ENCODE assay signal across 8 cellular contexts in genomic region chr19:4328243-4328990, GRCh38. TPM values are rescaled to one million over a fixed set of nuclear protein-coding genes. Genes with fewer than 3 reads are reported as not detected.
DNase-seq lines count a peak whose midpoint lies in the region; ATAC-seq and TF ChIP-seq lines count a peak whose summit lies in the region.

No MANE protein-coding gene starts in this region.

- peak overlapping the region; percentile 93 for H3K4me3 Mint-ChIP-seq in activated CD8-positive, alpha-beta T cell treated with anti-CD3 and anti-CD28 coated beads for 36 hours

- H3K23ac ChIP-seq in mesendoderm (ENCODE audit: low read length) = no peak overlapping the region

- no peak for TF ChIP-seq CTCF in GM12864 (IDR thresholded peaks at IDR 0.05; ENCODE audit: low read depth, low read length, missing control alignments)
- TF ChIP-seq CTCF in activated CD8-positive, alpha-beta T cell treated with anti-CD3 and anti-CD28 coated beads for 36 hours (IDR thresholded peaks at IDR 0.05) = no peak

- peak; percentile 73 for ATAC-seq in HG02623 (IDR thresholded peaks at IDR 0.05; ENCODE audit: unreplicated experiment)
- peak; percentile 90 for ATAC-seq in activated CD8-positive, alpha-beta T cell treated with anti-CD3 and anti-CD28 coated beads for 36 hours

- peak; percentile 67 for DNase-seq in GM12864 (ENCODE audit: low read depth)
- peak; percentile 100 for DNase-seq in NCI-H2171 (lab: John Stamatoyannopoulos, UW)
- peak; percentile 96 for DNase-seq in activated CD8-positive, alpha-beta T cell treated with anti-CD3 and anti-CD28 coated beads for 36 hours
- peak; percentile 93 for DNase-seq in effector CD8-positive, alpha-beta T cell (lab: John Stamatoyannopoulos, UW)
- DNase-seq in mesendoderm = peak; percentile 97
- peak; percentile 95 for DNase-seq in stimulated activated CD8-positive, alpha-beta memory T cell treated with anti-CD3 and anti-CD28 coated beads, Interleukin-12 subunit alpha, Interleukin-12 subunit beta, amount 100 ng/mL, for 1 hour (ENCODE audit: low read depth)
- DNase-seq in NCI-H1105 treated with DMSO at 0.1 percent for 48 hours (lab: John Stamatoyannopoulos, UW) = no peak

- peak overlapping the region; percentile 79 for H3K4me2 ChIP-seq in mesendoderm (ENCODE audit: low read length)

- no peaks in the 10 kb centered on the region for H3K27me3 Mint-ChIP-seq in activated CD8-positive, alpha-beta T cell treated with anti-CD3 and anti-CD28 coated beads for 36 hours

- no peak overlapping the region for H2BK15ac ChIP-seq in mesendoderm (replicated peaks; ENCODE audit: low read depth)

- no peak overlapping the region for H2BK120ac ChIP-seq in mesendoderm (ENCODE audit: low read depth, low read length)

- no peak overlapping the region for H4K5ac ChIP-seq in mesendoderm (ENCODE audit: low read length)

- intact Hi-C loops in activated CD8-positive, alpha-beta T cell treated with anti-CD3 and anti-CD28 coated beads for 36 hours (cut with micrococcal nuclease) = no loop called here

- peak overlapping the region; percentile 92 for H3K27ac Mint-ChIP-seq in activated CD8-positive, alpha-beta T cell treated with anti-CD3 and anti-CD28 coated beads for 36 hours

- peak overlapping the region; percentile 77 for H3K4ac ChIP-seq in mesendoderm (ENCODE audit: low read depth, low read length)

- H3K4me1 Mint-ChIP-seq in activated CD8-positive, alpha-beta T cell treated with anti-CD3 and anti-CD28 coated beads for 36 hours (ENCODE audit: low read depth) = peaks cover 26% of the 10 kb centered on the region

- WGBS in mesendoderm (ENCODE audit: extremely low coverage, insufficient coverage, low lambda C conversion rate) = no CpG with 5 or more reads among the region's 49 CpGs

- no peaks in the 10 kb centered on the region for H3K27me3 ChIP-seq in mesendoderm (ENCODE audit: insufficient read depth, low read length, poor library complexity)

- no peak overlapping the region for H2BK5ac ChIP-seq in mesendoderm (ENCODE audit: low read length)

- peak overlapping the region; percentile 84 for H3K56ac ChIP-seq in mesendoderm (ENCODE audit: low read length)

- H2AK5ac ChIP-seq in mesendoderm (ENCODE audit: low read length) = no peak overlapping the region

- H3K36me3 ChIP-seq in mesendoderm (ENCODE audit: control insufficient read depth, insufficient read depth, low read length) = no peaks in the 10 kb centered on the region

- peaks cover 1% of the 10 kb centered on the region for H3K9me3 Mint-ChIP-seq in activated CD8-positive, alpha-beta T cell treated with anti-CD3 and anti-CD28 coated beads for 36 hours

- no peaks in the 10 kb centered on the region for H3K4me1 ChIP-seq in mesendoderm (ENCODE audit: control insufficient read depth, low read depth, low read length)

- peak overlapping the region; percentile 79 for H3K9ac ChIP-seq in mesendoderm (ENCODE audit: low read length)

- H3K79me1 ChIP-seq in mesendoderm (ENCODE audit: low read length) = no peaks in the 10 kb centered on the region

- no peaks in the 10 kb centered on the region for H3K79me2 ChIP-seq in mesendoderm (ENCODE audit: control insufficient read depth, insufficient read depth, low read length)

- H3K18ac ChIP-seq in mesendoderm (ENCODE audit: low read length) = peak overlapping the region; percentile 65

- POLR2A ChIA-PET in activated CD8-positive, alpha-beta T cell treated with anti-CD3 and anti-CD28 coated beads for 36 hours (lab: Charles Lee) = interaction anchor here (0.7 to 1.6 kb wide), 5 partner anchors 9 to 74 kb away, joined by 3 to 5 read pairs (median 3); partner anchors contain the start of gene CHAF1A

- H4K8ac ChIP-seq in mesendoderm (ENCODE audit: low read depth, low read length) = no peak overlapping the region

- peak overlapping the region; percentile 71 for H3K4me3 ChIP-seq in GM12864 (ENCODE audit: low read depth, low read length)
- H3K4me3 ChIP-seq in mesendoderm (ENCODE audit: low read length) = peak overlapping the region; percentile 54

- no peak overlapping the region for H3K27ac ChIP-seq in mesendoderm (ENCODE audit: low read depth, low read length)

- CTCF ChIA-PET in activated CD8-positive, alpha-beta T cell treated with anti-CD3 and anti-CD28 coated beads for 36 hours (lab: Charles Lee) = interaction anchor here (0.9 to 1.1 kb wide), 3 partner anchors 15 to 60 kb away, joined by 3 to 6 read pairs (median 5); partner anchors contain the start of gene MPND

- peaks cover 16% of the 10 kb centered on the region for H3K36me3 Mint-ChIP-seq in activated CD8-positive, alpha-beta T cell treated with anti-CD3 and anti-CD28 coated beads for 36 hours (ENCODE audit: low read depth)

RNA-seq across cellular contexts. Expression of gene STAP2, which starts 10.2 kb away (rescaled TPM):
- 10 to 100 TPM in 1 of 2 experiments, 1 to 10 TPM in 1; 9.6 to 14.6 TPM for total RNA-seq in activated CD8-positive, alpha-beta T cell treated with anti-CD3 and anti-CD28 coated beads for 36 hours
- 29.0 TPM for polyA plus RNA-seq in mesendoderm (2013, experiment 1 of 2)
- polyA plus RNA-seq in mesendoderm (2013, experiment 2 of 2) = 28.2 TPM

RNA-seq across cellular contexts. Expression of gene MPND, which starts 14.9 kb away (rescaled TPM):
- total RNA-seq in activated CD8-positive, alpha-beta T cell treated with anti-CD3 and anti-CD28 coated beads for 36 hours = 10 to 100 TPM; 15.5 to 16.6 TPM
- 10.3 TPM for polyA plus RNA-seq in mesendoderm (2013, experiment 1 of 2)
- 10.5 TPM for polyA plus RNA-seq in mesendoderm (2013, experiment 2 of 2)

RNA-seq across cellular contexts. Expression of gene FSD1, which starts 24.0 kb away (rescaled TPM):
- 10 to 100 TPM; 19.7 to 22.0 TPM for total RNA-seq in activated CD8-positive, alpha-beta T cell treated with anti-CD3 and anti-CD28 coated beads for 36 hours
- 18.6 TPM for polyA plus RNA-seq in mesendoderm (2013, experiment 1 of 2)
- polyA plus RNA-seq in mesendoderm (2013, experiment 2 of 2) = 18.3 TPM

RNA-seq across cellular contexts. Expression of gene TMIGD2, which starts 26.2 kb away (rescaled TPM):
- total RNA-seq in activated CD8-positive, alpha-beta T cell treated with anti-CD3 and anti-CD28 coated beads for 36 hours = 10 to 100 TPM; 13.6 to 14.8 TPM
- 0.18 TPM for polyA plus RNA-seq in mesendoderm (2013, experiment 1 of 2)
- polyA plus RNA-seq in mesendoderm (2013, experiment 2 of 2) = 0.25 TPM

RNA-seq across cellular contexts. Expression of gene SHD, which starts 49.4 kb away (rescaled TPM):
- not detected for total RNA-seq in activated CD8-positive, alpha-beta T cell treated with anti-CD3 and anti-CD28 coated beads for 36 hours
- polyA plus RNA-seq in mesendoderm (2013, experiment 1 of 2) = 0.42 TPM
- 0.76 TPM for polyA plus RNA-seq in mesendoderm (2013, experiment 2 of 2)
